1 cellular context compared by ENCODE assay signal in genomic region chr7:98280791-98281756, GRCh38.
TF ChIP-seq lines count a peak whose summit lies in the region.

A gene with protein sequence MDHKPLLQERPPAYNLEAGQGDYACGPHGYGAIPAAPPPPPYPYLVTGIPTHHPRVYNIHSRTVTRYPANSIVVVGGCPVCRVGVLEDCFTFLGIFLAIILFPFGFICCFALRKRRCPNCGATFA (plus strand): TSS chr7:98281686. CDS start chr7:98281796, 110 bp downstream.

TF ChIP-seq in HEK293, 187 proteins besides CTCF, POLR2A, EP300 and RAD21 (continued from another document and continues in another):
- peak; percentile 86 for TF ChIP-seq ZNF692 (tag by site-specific recombination; IDR thresholded peaks at IDR 0.05)
- TF ChIP-seq SALL2 (tag by site-specific recombination; IDR thresholded peaks at IDR 0.05; ENCODE audit: borderline replicate concordance), result no peak
- no peak for TF ChIP-seq ZNF302 (tag by site-specific recombination; IDR thresholded peaks at IDR 0.05; ENCODE audit: low read depth)
- TF ChIP-seq ZFHX2 (tag by site-specific recombination; conservative IDR thresholded peaks at IDR 0.05), result no peak
- no peak for TF ChIP-seq ZSCAN4 (tag by site-specific recombination; IDR thresholded peaks at IDR 0.05)
- TF ChIP-seq ZNF514 (tag by site-specific recombination; IDR thresholded peaks at IDR 0.05), result no peak
- TF ChIP-seq, protein P1, sequence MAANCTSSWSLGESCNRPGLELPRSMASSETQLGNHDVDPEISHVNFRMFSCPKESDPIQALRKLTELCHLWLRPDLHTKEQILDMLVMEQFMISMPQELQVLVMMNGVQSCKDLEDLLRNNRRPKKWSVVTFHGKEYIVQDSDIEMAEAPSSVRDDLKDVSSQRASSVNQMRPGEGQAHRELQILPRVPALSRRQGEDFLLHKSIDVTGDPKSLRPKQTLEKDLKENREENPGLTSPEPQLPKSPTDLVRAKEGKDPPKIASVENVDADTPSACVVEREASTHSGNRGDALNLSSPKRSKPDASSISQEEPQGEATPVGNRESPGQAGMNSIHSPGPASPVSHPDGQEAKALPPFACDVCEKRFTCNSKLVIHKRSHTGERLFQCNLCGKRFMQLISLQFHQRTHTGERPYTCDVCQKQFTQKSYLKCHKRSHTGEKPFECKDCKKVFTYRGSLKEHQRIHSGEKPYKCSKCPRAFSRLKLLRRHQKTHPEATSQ (tag by site-specific recombination; IDR thresholded peaks at IDR 0.05), result no peak
- no peak for TF ChIP-seq KLF16 (tag by site-specific recombination; IDR thresholded peaks at IDR 0.05)
- peak; percentile 23; the same call in 1 of the 2 replicates for TF ChIP-seq ZBTB48 (tag by site-specific recombination; IDR thresholded peaks at IDR 0.05)
- no peak for TF ChIP-seq GFI1B (tag by site-specific recombination; IDR thresholded peaks at IDR 0.05)
- TF ChIP-seq ZNF501 (tag by site-specific recombination; IDR thresholded peaks at IDR 0.05), result peak; percentile 63; the same call in 1 of the 2 replicates
- no peak for TF ChIP-seq ZNF37A (tag by site-specific recombination; IDR thresholded peaks at IDR 0.05)
- TF ChIP-seq FEZF1 (tag by site-specific recombination; IDR thresholded peaks at IDR 0.05), result peak; percentile 64
- no peak for TF ChIP-seq INSM2 (tag by site-specific recombination; IDR thresholded peaks at IDR 0.05)
- peak; percentile 63 for TF ChIP-seq KLF9 (tag by site-specific recombination; IDR thresholded peaks at IDR 0.05; ENCODE audit: low read depth)
- no peak for TF ChIP-seq ZNF133 (tag by site-specific recombination; IDR thresholded peaks at IDR 0.05)
- no peak for TF ChIP-seq IKZF3 (tag by site-specific recombination; IDR thresholded peaks at IDR 0.05)
- no peak for TF ChIP-seq ZNF777 (tag by site-specific recombination; IDR thresholded peaks at IDR 0.05; ENCODE audit: borderline replicate concordance)
- peak; percentile 34; the same call in 1 of the 2 replicates for TF ChIP-seq ZBTB17 (tag by site-specific recombination; IDR thresholded peaks at IDR 0.05)
- TF ChIP-seq ZFP37 (tag by site-specific recombination; IDR thresholded peaks at IDR 0.05), result no peak
- no peak for TF ChIP-seq ZNF664 (tag by site-specific recombination; IDR thresholded peaks at IDR 0.05)
- TF ChIP-seq, protein P2, sequence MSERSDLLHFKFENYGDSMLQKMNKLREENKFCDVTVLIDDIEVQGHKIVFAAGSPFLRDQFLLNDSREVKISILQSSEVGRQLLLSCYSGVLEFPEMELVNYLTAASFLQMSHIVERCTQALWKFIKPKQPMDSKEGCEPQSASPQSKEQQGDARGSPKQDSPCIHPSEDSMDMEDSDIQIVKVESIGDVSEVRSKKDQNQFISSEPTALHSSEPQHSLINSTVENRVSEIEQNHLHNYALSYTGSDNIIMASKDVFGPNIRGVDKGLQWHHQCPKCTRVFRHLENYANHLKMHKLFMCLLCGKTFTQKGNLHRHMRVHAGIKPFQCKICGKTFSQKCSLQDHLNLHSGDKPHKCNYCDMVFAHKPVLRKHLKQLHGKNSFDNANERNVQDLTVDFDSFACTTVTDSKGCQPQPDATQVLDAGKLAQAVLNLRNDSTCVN (tag by site-specific recombination; optimal IDR thresholded peaks at IDR 0.05), result peak; percentile 26
- peak; percentile 48; the same call in 1 of the 2 replicates for TF ChIP-seq GLIS1 (tag by site-specific recombination; IDR thresholded peaks at IDR 0.05)
- no peak for TF ChIP-seq ZNF792 (tag by site-specific recombination; IDR thresholded peaks at IDR 0.05)
- no peak for TF ChIP-seq ZNF214 (tag by site-specific recombination; IDR thresholded peaks at IDR 0.05; ENCODE audit: borderline replicate concordance)
- TF ChIP-seq SP7 (tag by site-specific recombination; IDR thresholded peaks at IDR 0.05), result peak; percentile 43; the same call in 1 of the 2 replicates
- no peak for TF ChIP-seq ZBTB49 (tag by site-specific recombination; IDR thresholded peaks at IDR 0.05; ENCODE audit: low read depth)
- no peak; the same call in 1 of the 2 replicates for TF ChIP-seq PATZ1 (tag by site-specific recombination; IDR thresholded peaks at IDR 0.05)
- TF ChIP-seq, protein P3, sequence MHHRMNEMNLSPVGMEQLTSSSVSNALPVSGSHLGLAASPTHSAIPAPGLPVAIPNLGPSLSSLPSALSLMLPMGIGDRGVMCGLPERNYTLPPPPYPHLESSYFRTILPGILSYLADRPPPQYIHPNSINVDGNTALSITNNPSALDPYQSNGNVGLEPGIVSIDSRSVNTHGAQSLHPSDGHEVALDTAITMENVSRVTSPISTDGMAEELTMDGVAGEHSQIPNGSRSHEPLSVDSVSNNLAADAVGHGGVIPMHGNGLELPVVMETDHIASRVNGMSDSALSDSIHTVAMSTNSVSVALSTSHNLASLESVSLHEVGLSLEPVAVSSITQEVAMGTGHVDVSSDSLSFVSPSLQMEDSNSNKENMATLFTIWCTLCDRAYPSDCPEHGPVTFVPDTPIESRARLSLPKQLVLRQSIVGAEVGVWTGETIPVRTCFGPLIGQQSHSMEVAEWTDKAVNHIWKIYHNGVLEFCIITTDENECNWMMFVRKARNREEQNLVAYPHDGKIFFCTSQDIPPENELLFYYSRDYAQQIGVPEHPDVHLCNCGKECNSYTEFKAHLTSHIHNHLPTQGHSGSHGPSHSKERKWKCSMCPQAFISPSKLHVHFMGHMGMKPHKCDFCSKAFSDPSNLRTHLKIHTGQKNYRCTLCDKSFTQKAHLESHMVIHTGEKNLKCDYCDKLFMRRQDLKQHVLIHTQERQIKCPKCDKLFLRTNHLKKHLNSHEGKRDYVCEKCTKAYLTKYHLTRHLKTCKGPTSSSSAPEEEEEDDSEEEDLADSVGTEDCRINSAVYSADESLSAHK (tag by site-specific recombination; IDR thresholded peaks at IDR 0.05), result no peak
- TF ChIP-seq KLF7 (tag by site-specific recombination; IDR thresholded peaks at IDR 0.05; ENCODE audit: borderline replicate concordance), result no peak
- 0 out of 2 replicates have a peak, but pooled peaks have one; percentile 16 for TF ChIP-seq ZEB2 (tag by site-specific recombination; IDR thresholded peaks at IDR 0.05)
- TF ChIP-seq, protein P4, sequence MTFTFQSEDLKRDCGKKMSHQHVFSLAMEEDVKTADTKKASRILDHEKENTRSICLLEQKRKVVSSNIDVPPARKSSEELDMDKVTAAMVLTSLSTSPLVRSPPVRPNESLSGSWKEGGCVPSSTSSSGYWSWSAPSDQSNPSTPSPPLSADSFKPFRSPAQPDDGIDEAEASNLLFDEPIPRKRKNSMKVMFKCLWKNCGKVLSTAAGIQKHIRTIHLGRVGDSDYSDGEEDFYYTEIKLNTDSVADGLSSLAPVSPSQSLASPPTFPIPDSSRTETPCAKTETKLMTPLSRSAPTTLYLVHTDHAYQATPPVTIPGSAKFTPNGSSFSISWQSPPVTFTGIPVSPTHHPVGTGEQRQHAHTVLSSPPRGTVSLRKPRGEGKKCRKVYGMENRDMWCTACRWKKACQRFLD (tag by site-specific recombination; IDR thresholded peaks at IDR 0.05), result no peak
- peak; percentile 95 for TF ChIP-seq ZNF335 (tag by site-specific recombination; conservative IDR thresholded peaks at IDR 0.05)
- TF ChIP-seq ZNF10 (tag by site-specific recombination; IDR thresholded peaks at IDR 0.05), result no peak
- 0 out of 2 replicates have a peak, but pooled peaks have one; percentile 9 for TF ChIP-seq ZNF600 (tag by site-specific recombination; IDR thresholded peaks at IDR 0.05)
- TF ChIP-seq REPIN1 (tag by site-specific recombination; IDR thresholded peaks at IDR 0.05; ENCODE audit: low read depth), result no peak
- TF ChIP-seq ZNF677 (tag by site-specific recombination; IDR thresholded peaks at IDR 0.05), result no peak
- no peak for TF ChIP-seq ZNF555 (tag by site-specific recombination; conservative IDR thresholded peaks at IDR 0.05)
- no peak for TF ChIP-seq ZSCAN30 (tag by site-specific recombination; IDR thresholded peaks at IDR 0.05)
- no peak for TF ChIP-seq OVOL3 (tag by site-specific recombination; IDR thresholded peaks at IDR 0.05)
- TF ChIP-seq ZBTB21 (tag by site-specific recombination; IDR thresholded peaks at IDR 0.05), result no peak
- TF ChIP-seq ZBTB8A (tag by site-specific recombination; IDR thresholded peaks at IDR 0.05), result peak; percentile 47
- no peak for TF ChIP-seq ZNF707 (tag by site-specific recombination; IDR thresholded peaks at IDR 0.05)
- TF ChIP-seq ZNF341 (tag by site-specific recombination; IDR thresholded peaks at IDR 0.05; ENCODE audit: low read depth), result peak; percentile 20; the same call in 1 of the 2 replicates
- no peak for TF ChIP-seq ZFP3 (tag by site-specific recombination; IDR thresholded peaks at IDR 0.05; ENCODE audit: low read depth)
- TF ChIP-seq, protein P5, sequence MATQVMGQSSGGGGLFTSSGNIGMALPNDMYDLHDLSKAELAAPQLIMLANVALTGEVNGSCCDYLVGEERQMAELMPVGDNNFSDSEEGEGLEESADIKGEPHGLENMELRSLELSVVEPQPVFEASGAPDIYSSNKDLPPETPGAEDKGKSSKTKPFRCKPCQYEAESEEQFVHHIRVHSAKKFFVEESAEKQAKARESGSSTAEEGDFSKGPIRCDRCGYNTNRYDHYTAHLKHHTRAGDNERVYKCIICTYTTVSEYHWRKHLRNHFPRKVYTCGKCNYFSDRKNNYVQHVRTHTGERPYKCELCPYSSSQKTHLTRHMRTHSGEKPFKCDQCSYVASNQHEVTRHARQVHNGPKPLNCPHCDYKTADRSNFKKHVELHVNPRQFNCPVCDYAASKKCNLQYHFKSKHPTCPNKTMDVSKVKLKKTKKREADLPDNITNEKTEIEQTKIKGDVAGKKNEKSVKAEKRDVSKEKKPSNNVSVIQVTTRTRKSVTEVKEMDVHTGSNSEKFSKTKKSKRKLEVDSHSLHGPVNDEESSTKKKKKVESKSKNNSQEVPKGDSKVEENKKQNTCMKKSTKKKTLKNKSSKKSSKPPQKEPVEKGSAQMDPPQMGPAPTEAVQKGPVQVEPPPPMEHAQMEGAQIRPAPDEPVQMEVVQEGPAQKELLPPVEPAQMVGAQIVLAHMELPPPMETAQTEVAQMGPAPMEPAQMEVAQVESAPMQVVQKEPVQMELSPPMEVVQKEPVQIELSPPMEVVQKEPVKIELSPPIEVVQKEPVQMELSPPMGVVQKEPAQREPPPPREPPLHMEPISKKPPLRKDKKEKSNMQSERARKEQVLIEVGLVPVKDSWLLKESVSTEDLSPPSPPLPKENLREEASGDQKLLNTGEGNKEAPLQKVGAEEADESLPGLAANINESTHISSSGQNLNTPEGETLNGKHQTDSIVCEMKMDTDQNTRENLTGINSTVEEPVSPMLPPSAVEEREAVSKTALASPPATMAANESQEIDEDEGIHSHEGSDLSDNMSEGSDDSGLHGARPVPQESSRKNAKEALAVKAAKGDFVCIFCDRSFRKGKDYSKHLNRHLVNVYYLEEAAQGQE (tag by site-specific recombination; IDR thresholded peaks at IDR 0.05), result no peak
